Comparison of ENCODE assay signal across 8 cellular contexts in genomic region chr9:117825609-117826347, GRCh38.
DNase-seq lines count a peak whose midpoint lies in the region; ATAC-seq, FAIRE-seq and TF ChIP-seq lines count a peak whose summit lies in the region.

No MANE protein-coding gene starts in this region.

- in situ Hi-C loops in GM13977 (cut with MboI; ENCODE audit: low pct_unique_long_range_greater_than_20kb, low sequenced_read_pairs, unreplicated experiment), result no loop called here

- H3K4me1 ChIP-seq in testis, result no peaks in the 10 kb centered on the region

- ATAC-seq in GM18502 (IDR thresholded peaks at IDR 0.05; ENCODE audit: poor library complexity, unreplicated experiment) (peak; percentile 100), HG02623 (IDR thresholded peaks at IDR 0.05; ENCODE audit: unreplicated experiment) (peak; percentile 98)

- WGBS in testis, 2 donors, result 74 to 81% methylated on average over 4 of the region's 4 CpGs

- FAIRE-seq in frontal cortex (lab: Jason Lieb, UNC), result no peak

- no peaks in the 10 kb centered on the region for H3K36me3 ChIP-seq in testis (ENCODE audit: low read depth, missing control alignments)

- no peak for TF ChIP-seq CTCF in GM13977 (IDR thresholded peaks at IDR 0.05; ENCODE audit: extremely low read depth, insufficient read depth, missing control alignments)
- no peak for TF ChIP-seq CTCF in testis (IDR thresholded peaks at IDR 0.05)

- H3K27ac ChIP-seq in testis, result no peak overlapping the region

- no peaks in the 10 kb centered on the region for H3K27me3 ChIP-seq in testis

- DNase-seq in NOMO-1 treated with dmso at 0.1 percent for 144 hours (lab: John Stamatoyannopoulos, UW; ENCODE audit: unreplicated experiment) (peak; percentile 90), GM13977 (ENCODE audit: low spot score) (no peak), testis (no peak), frontal cortex (ENCODE audit: low spot score in 2 of 2) (no peak)
- DNase-seq in activated naive CD4-positive, alpha-beta T cell treated with anti-CD3 and anti-CD28 coated beads, Interleukin-2, amount 50 U/mL, for 16 hours, result peak; percentile 20
- peak; percentile 3 to 77 (median 34) for DNase-seq in stimulated activated naive CD4-positive, alpha-beta T cell (lab: John Stamatoyannopoulos, UW)

- no peak for TF ChIP-seq POLR2A in testis (IDR thresholded peaks at IDR 0.05)

- no peak overlapping the region for H3K4me3 ChIP-seq in testis

- intact Hi-C loops in testis (cut with DNase I; ENCODE audit: low total_unique reads), result no loop called here

- H3K9me3 ChIP-seq in testis, result no peaks in the 10 kb centered on the region

Comparison
In these comparisons a context has a peak if more than half of its experiments do, and no peak if none do; other contexts are left out.
1. DNase-seq: peak in NOMO-1 treated with dmso at 0.1 percent for 144 hours (single experiment), activated naive CD4-positive, alpha-beta T cell treated with anti-CD3 and anti-CD28 coated beads, Interleukin-2, amount 50 U/mL, for 16 hours (single experiment) and stimulated activated naive CD4-positive, alpha-beta T cell (6 of 6); none in GM13977 (single experiment), testis (single experiment) and frontal cortex (0 of 2).